ENCODE assay signal across 8 cellular contexts in the genomic region with DNA sequence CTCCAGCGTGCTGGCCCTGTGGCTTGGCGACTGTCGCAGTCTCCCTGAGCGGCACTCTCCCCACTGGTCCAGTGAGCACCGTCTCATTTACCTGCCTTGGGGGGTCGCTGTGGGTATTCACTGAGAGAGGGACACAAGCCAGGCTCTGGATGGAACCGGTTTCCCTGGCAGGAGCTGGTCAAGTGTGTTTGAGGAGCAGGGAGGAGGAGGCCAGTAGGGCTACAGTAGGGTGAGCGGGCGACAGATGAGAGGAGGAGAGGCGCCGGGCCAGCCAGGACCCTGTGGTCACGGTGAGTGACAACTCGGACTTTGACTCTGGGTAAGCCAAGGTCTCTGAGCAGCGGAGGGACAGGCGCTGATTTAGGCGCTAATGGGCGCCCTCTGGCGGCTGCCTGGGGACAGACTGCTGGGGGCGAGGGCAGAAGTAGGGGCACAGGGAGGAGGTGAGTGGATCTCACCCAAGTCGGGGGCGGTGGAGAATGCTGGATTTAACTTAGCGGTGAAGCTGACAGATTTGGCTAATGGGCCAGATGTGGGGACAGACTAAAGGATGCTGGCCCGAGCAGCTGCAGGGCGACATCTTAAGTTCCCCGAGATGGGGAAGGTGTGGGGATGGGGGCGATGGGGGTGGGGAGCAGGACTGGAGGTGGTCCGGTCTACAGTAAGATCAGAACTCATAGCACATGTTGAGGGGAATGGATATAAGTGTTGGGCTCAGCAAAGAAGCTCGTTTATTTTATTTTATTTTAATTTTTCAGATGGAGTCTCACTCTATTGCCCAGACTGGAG. TPM values are rescaled to one million over a fixed set of nuclear protein-coding genes. Genes with fewer than 3 reads are reported as not detected.
DNase-seq lines count a peak whose midpoint lies in the region; ATAC-seq and TF ChIP-seq lines count a peak whose summit lies in the region.

No MANE protein-coding gene starts in this region.

- no peak for TF ChIP-seq POLR2A in tibial nerve (IDR thresholded peaks at IDR 0.05)

- peaks cover 3% of the 10 kb centered on the region for H3K36me3 ChIP-seq in SJCRH30
- peaks cover 0 to 33% (median 0%) of the 10 kb centered on the region in 3 donors for H3K36me3 ChIP-seq in tibial nerve

- WGBS in tibial nerve, 2 donors, result 22 to 24% methylated on average over 28 of the region's 28 CpGs

- peak; percentile 83 to 97 (median 90) for TF ChIP-seq CTCF in tibial nerve (IDR thresholded peaks at IDR 0.05)

- H3K27ac ChIP-seq in SJCRH30, result no peak overlapping the region
- H3K27ac ChIP-seq in tibial nerve, result peak overlapping the region in 3 of 4 donors; percentile 60 to 77 (median 64)

- DNase-seq in DMS 273 treated with DMSO at 0.1 percent for 48 hours (lab: John Stamatoyannopoulos, UW), result peak; percentile 27
- DNase-seq in LHCN-M2 (ENCODE audit: low read depth), result peak; percentile 55
- peak; percentile 65 to 72 for DNase-seq in SJCRH30
- peak; percentile 58 for DNase-seq in activated gamma-delta T cell treated with anti-CD3 and anti-CD28 coated beads, Interleukin-2, amount 50 U/mL, for 16 hours (ENCODE audit: low read depth)
- peak; percentile 88 for DNase-seq in germinal center (ENCODE audit: low spot score)
- DNase-seq in nucleus accumbens (lab: John Stamatoyannopoulos, UW), result peak in 51 of 56 donors; percentile 14 to 84 (median 49)
- DNase-seq in tibial nerve (ENCODE audit: low spot score in 2 of 2), result peak; percentile 40 to 61

- no peak for ATAC-seq in HG02588 (IDR thresholded peaks at IDR 0.05; ENCODE audit: unreplicated experiment)

- H3K4me3 ChIP-seq in SJCRH30 (no peak overlapping the region), tibial nerve (peak overlapping the region in 1 of 4 donors; percentile 9)

- TF ChIP-seq EP300 in tibial nerve (IDR thresholded peaks at IDR 0.05), result no peak

- no peaks in the 10 kb centered on the region for H3K9me3 ChIP-seq in SJCRH30 (replicated peaks)
- H3K9me3 ChIP-seq in tibial nerve, result no peaks in the 10 kb centered on the region

- H3K4me1 ChIP-seq in SJCRH30 (no peaks in the 10 kb centered on the region), tibial nerve (peaks cover 0 to 23% (median 3%) of the 10 kb centered on the region in 4 donors)

- H3K27me3 ChIP-seq in SJCRH30 (no peaks in the 10 kb centered on the region), tibial nerve (no peaks in the 10 kb centered on the region)

RNA-seq across cellular contexts. Expression of a gene that starts 4.7 kb away (rescaled TPM):
- total RNA-seq in LHCN-M2 (2014; rRNA removed) (342 and 345 TPM in 2 replicates), tibial nerve (100 to 1,000 TPM; 106 to 147 (median 132) TPM)
- 229 TPM for polyA plus RNA-seq in LHCN-M2 (2012)
- total RNA-seq in SJCRH30 (2014; rRNA removed; shearing (Covaris generic)), result 385 and 390 TPM in 2 replicates

RNA-seq across cellular contexts. Expression of a gene that starts 6.6 kb away (rescaled TPM):
- total RNA-seq in LHCN-M2 (2014; rRNA removed), result 25.6 and 25.7 TPM in 2 replicates
- 49.4 TPM for polyA plus RNA-seq in LHCN-M2 (2012)
- 45.2 and 61.7 TPM in 2 replicates for total RNA-seq in SJCRH30 (2014; rRNA removed; shearing (Covaris generic))
- 1 to 10 TPM; 4.7 to 6.8 (median 5.8) TPM for total RNA-seq in tibial nerve

RNA-seq across cellular contexts. Expression of a gene that starts 6.7 kb away (rescaled TPM):
- total RNA-seq in LHCN-M2 (2014; rRNA removed) (55.0 and 62.7 TPM in 2 replicates), tibial nerve (10 to 100 TPM; 41.4 to 85.2 (median 72.4) TPM)
- 81.7 TPM for polyA plus RNA-seq in LHCN-M2 (2012)
- total RNA-seq in SJCRH30 (2014; rRNA removed; shearing (Covaris generic)), result 35.1 and 38.6 TPM in 2 replicates

RNA-seq across cellular contexts. Expression of a gene that starts 17.1 kb away (rescaled TPM):
- total RNA-seq in LHCN-M2 (2014; rRNA removed) (1.2 TPM in 2 replicates), tibial nerve (1 to 10 TPM in 2 of 4 donors, not detected in 2; 1.5 to 4.3 TPM)
- polyA plus RNA-seq in LHCN-M2 (2012), result 0.21 TPM
- total RNA-seq in SJCRH30 (2014; rRNA removed; shearing (Covaris generic)), result 5.5 and 7.7 TPM in 2 replicates

RNA-seq across cellular contexts. Expression of a gene that starts 18.6 kb away (rescaled TPM):
- total RNA-seq in LHCN-M2 (2014; rRNA removed), result 0.90 and 2.5 TPM in 2 replicates
- 2.3 TPM for polyA plus RNA-seq in LHCN-M2 (2012)
- total RNA-seq in SJCRH30 (2014; rRNA removed; shearing (Covaris generic)), result 15.2 and 20.4 TPM in 2 replicates
- 1 to 10 TPM in 3 of 4 donors, under 1 TPM in 1; 0.44 to 4.1 (median 2.2) TPM for total RNA-seq in tibial nerve

Comparison
In these comparisons a context has a peak if more than half of its experiments do, and no peak if none do; other contexts are left out.
1. DNase-seq: peak in every context shown above with its lines; median percentile 88 in germinal center; 68 in SJCRH30; 58 in activated gamma-delta T cell treated with anti-CD3 and anti-CD28 coated beads, Interleukin-2, amount 50 U/mL, for 16 hours; 55 in LHCN-M2; 50 in tibial nerve; 49 in nucleus accumbens; 27 in DMS 273 treated with DMSO at 0.1 percent for 48 hours.